Comparison of ENCODE assay signal across 8 cellular contexts in the genomic region with DNA sequence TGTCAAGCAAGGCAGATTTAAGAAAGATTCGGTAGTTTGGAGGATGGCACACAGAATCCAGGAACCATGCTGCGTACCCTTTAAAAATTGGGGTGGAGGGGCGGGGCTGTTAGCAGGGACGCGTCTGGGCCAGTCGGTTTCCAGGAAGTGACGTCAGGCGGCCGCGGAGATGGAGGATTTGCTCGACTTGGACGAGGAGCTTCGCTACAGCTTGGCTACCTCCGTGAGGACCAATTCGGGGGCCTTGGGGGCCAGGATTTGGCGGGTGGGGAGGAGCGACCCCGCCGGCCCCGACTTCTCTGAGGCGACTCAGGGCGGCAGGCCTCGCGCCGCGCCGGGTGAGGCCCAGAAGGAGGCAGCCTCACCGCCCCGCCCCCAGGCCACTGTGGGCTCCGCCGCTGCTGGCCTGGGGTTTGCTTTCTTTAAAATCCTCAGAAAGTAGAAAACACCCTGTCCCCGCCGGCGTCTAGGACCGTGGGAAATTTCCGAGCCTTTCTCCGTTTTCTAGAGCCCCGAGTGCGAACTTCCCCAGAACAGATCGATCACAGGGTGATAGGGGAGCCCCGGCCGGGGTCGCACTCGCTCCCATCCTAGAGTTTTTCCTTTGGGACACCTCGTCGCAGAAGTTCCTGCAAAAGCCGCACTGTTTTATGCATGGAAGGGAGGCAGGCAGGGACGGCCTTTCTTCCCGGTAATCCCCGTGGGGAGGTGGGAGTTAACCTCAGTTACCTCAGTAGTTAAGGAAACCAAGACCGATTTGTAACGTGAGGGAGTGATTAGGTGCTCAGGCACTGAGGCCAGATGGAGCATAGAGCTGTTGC. TPM values are rescaled to one million over a fixed set of nuclear protein-coding genes. Genes with fewer than 3 reads are reported as not detected.
DNase-seq lines count a peak whose midpoint lies in the region; ATAC-seq and TF ChIP-seq lines count a peak whose summit lies in the region.

A gene (plus strand): TSS at position 146 of the 821 bp plus-strand sequence. CDS start 24 bp downstream, at position 170.

- H3K27me3 ChIP-seq in SJCRH30: 0 out of 2 replicates have a peak, but pooled peaks cover 3% of the 10 kb centered on the region
- H3K27me3 ChIP-seq in foreskin keratinocyte: no peaks in the 10 kb centered on the region
- peaks cover 45% of the 10 kb centered on the region for H3K27me3 ChIP-seq in neural progenitor cell
- no peaks in the 10 kb centered on the region for H3K27me3 ChIP-seq in stomach smooth muscle (ENCODE audit: control insufficient read depth in 1 of 2, insufficient read depth in 2 of 2, low read length in 2 of 2)

- no peaks in the 10 kb centered on the region for H3K36me3 ChIP-seq in SJCRH30
- no peaks in the 10 kb centered on the region for H3K36me3 ChIP-seq in neural progenitor cell
- peaks cover 8 to 14% of the 10 kb centered on the region in 2 donors for H3K36me3 ChIP-seq in stomach smooth muscle (ENCODE audit: control insufficient read depth in 2 of 2, insufficient read depth in 2 of 2, low read length in 2 of 2)

- H3K27ac ChIP-seq in SJCRH30: peak within 1 kb of the TSS; percentile 8; the same call in 1 of the 2 replicates
- H3K27ac ChIP-seq in foreskin keratinocyte: peak within 1 kb of the TSS; percentile 84
- no peak within 1 kb of the TSS for H3K27ac ChIP-seq in neural progenitor cell
- H3K27ac ChIP-seq in stomach smooth muscle (ENCODE audit: low read length): peak within 1 kb of the TSS; percentile 77

- H3K27me3 Mint-ChIP-seq in neural progenitor cell (ENCODE audit: insufficient read depth, low read depth): peaks cover 4% of the 10 kb centered on the region

- H3K4me3 ChIP-seq in SJCRH30: peak within 1 kb of the TSS; percentile 90
- H3K4me3 ChIP-seq in neural progenitor cell: peak within 1 kb of the TSS; percentile 93
- H3K4me3 ChIP-seq in stomach smooth muscle (ENCODE audit: low read length in 2 of 2): peak within 1 kb of the TSS; percentile 85 to 91

- peaks cover 9% of the 10 kb centered on the region for H4K20me1 ChIP-seq in neural progenitor cell (ENCODE audit: low read depth)

- peaks cover 16% of the 10 kb centered on the region for H3K79me2 ChIP-seq in neural progenitor cell (ENCODE audit: low read depth)

- peak within 1 kb of the TSS; percentile 78 for H3K9ac ChIP-seq in neural progenitor cell
- peak within 1 kb of the TSS; percentile 85 to 86 for H3K9ac ChIP-seq in stomach smooth muscle (ENCODE audit: low read length in 2 of 2)

- ATAC-seq in GM21825 (IDR thresholded peaks at IDR 0.05; ENCODE audit: unreplicated experiment): peak; percentile 68
- peak; percentile 78 for ATAC-seq in foreskin keratinocyte

- H3K4me1 ChIP-seq in SJCRH30 (no peaks in the 10 kb centered on the region), foreskin keratinocyte (peaks cover 9% of the 10 kb centered on the region), neural progenitor cell (peaks cover 11% of the 10 kb centered on the region), stomach smooth muscle (ENCODE audit: control insufficient read depth, insufficient read depth, low read length) (peaks cover 30% of the 10 kb centered on the region)

- peaks cover 23% of the 10 kb centered on the region for H3F3A ChIP-seq in neural progenitor cell (ENCODE audit: low read depth)

- peak within 1 kb of the TSS; percentile 96 for H3K4me3 Mint-ChIP-seq in neural progenitor cell

- TF ChIP-seq CTCF in foreskin keratinocyte (conservative IDR thresholded peaks at IDR 0.05) (peak; percentile 10), neural progenitor cell (IDR thresholded peaks at IDR 0.05) (no peak)

- no peaks in the 10 kb centered on the region for H3K36me3 Mint-ChIP-seq in neural progenitor cell

- peak within 1 kb of the TSS; percentile 93 for H3K4me2 ChIP-seq in neural progenitor cell

- peak within 1 kb of the TSS; percentile 82 for H3K27ac Mint-ChIP-seq in neural progenitor cell

- no peaks in the 10 kb centered on the region for H3K9me3 Mint-ChIP-seq in neural progenitor cell

- H3K4me1 Mint-ChIP-seq in neural progenitor cell: peaks cover 30% of the 10 kb centered on the region

- H3K9me3 ChIP-seq in SJCRH30 (replicated peaks) (no peaks in the 10 kb centered on the region), neural progenitor cell (ENCODE audit: low read depth) (no peaks in the 10 kb centered on the region), stomach smooth muscle (ENCODE audit: control insufficient read depth in 2 of 2, low read length in 2 of 2) (no peaks in the 10 kb centered on the region)

- peak within 1 kb of the TSS; percentile 99 for H2AFZ ChIP-seq in neural progenitor cell (replicated peaks)

- peak; percentile 90 for DNase-seq in DMS79 treated with DMSO at 0.1 percent for 48 hours (lab: John Stamatoyannopoulos, UW)
- peak; percentile 71 for DNase-seq in LHCN-M2 (ENCODE audit: low read depth)
- peak; percentile 81 to 83 for DNase-seq in SJCRH30
- DNase-seq in activated gamma-delta T cell treated with anti-CD3 and anti-CD28 coated beads, Interleukin-2, amount 50 U/mL, for 16 hours (ENCODE audit: low read depth): peak; percentile 86
- peak; percentile 34 to 65 for DNase-seq in foreskin keratinocyte
- peak; percentile 87 for DNase-seq in neural progenitor cell (ENCODE audit: low spot score)

RNA-seq across cellular contexts. Expression of the gene that starts here (rescaled TPM):
- total RNA-seq in LHCN-M2 (2014; rRNA removed): 24.7 and 35.0 TPM in 2 replicates
- 47.6 TPM for polyA plus RNA-seq in LHCN-M2 (2012)
- total RNA-seq in SJCRH30 (2014; rRNA removed; shearing (Covaris generic)): 14.4 and 15.0 TPM in 2 replicates
- total RNA-seq in foreskin keratinocyte: 29.0 and 29.3 TPM in 2 replicates
- polyA plus RNA-seq in foreskin keratinocyte: 38.0 and 43.0 TPM in 2 replicates
- total RNA-seq in neural progenitor cell (ENCODE audit: low replicate concordance): 34.9 and 36.8 TPM in 2 replicates
